Comparison of ENCODE assay signal across 12 cellular contexts in genomic region chr2:74566423-74567085, GRCh38. TPM values are rescaled to one million over a fixed set of nuclear protein-coding genes. Genes with fewer than 3 reads are reported as not detected.
DNase-seq lines count a peak whose midpoint lies in the region; TF ChIP-seq lines count a peak whose summit lies in the region.
"Had no signal": no experiment of that assay in that cellular context is flagged by ENCODE, and none has a peak within 500 bp of the region (broad histone marks: within the 10 kb centered on the region; RNA-seq: fewer than 3 reads in every experiment).

No MANE protein-coding gene starts in this region.

- H3K4ac ChIP-seq in neuronal stem cell (ENCODE audit: low read length), result no peak overlapping the region

- H4K91ac ChIP-seq in neuronal stem cell (ENCODE audit: low read depth, low read length, poor library complexity), result no peak overlapping the region

- H3K27ac ChIP-seq in neuronal stem cell (replicated peaks; ENCODE audit: low read length), result no peak overlapping the region
- H3K27ac ChIP-seq: ascending aorta had no signal

- no peak overlapping the region for H2BK15ac ChIP-seq in neuronal stem cell (ENCODE audit: low read length)

- H3K4me1 ChIP-seq in neuronal stem cell (ENCODE audit: control insufficient read depth in 2 of 2, insufficient read depth in 1 of 2, low read depth in 1 of 2, low read length in 2 of 2), result no peaks in the 10 kb centered on the region

- DNase-seq in T-helper 2 cell treated with Interferon-gamma antibody and Interleukin-4, amounts not matched to agents 5 μg/mL and 100 μg/mL, for 36 hours (ENCODE audit: low spot score), result no peak
- DNase-seq in T-helper 2 cell (no peak), LHCN-M2 (ENCODE audit: low read depth) (peak; percentile 85), astrocyte of the spinal cord (ENCODE audit: low read depth, low spot score) (peak; percentile 95), retinal pigment epithelial cell (ENCODE audit: low read depth) (peak; percentile 79), neuronal stem cell (ENCODE audit: low spot score) (no peak), RKO (ENCODE audit: low spot score) (no peak)
- no peak for DNase-seq in stimulated activated CD4-positive, alpha-beta T cell treated with anti-CD3 and anti-CD28 coated beads, Interleukin-15, amount 100 ng/mL, for 24 hours
- DNase-seq: C1 segment of cervical spinal cord, NCI-H146 had no signal

- peaks cover 0 to 68% (median 7%) of the 10 kb centered on the region in 3 experiments for H3K27me3 ChIP-seq in neuronal stem cell (ENCODE audit: control insufficient read depth in 3 of 3, insufficient read depth in 3 of 3, low read depth in 1 of 3, low read length in 3 of 3)
- H3K27me3 ChIP-seq: ascending aorta had no signal

- no peaks in the 10 kb centered on the region for H3K36me3 ChIP-seq in neuronal stem cell (replicated peaks in 1 of 2; ENCODE audit: control insufficient read depth in 2 of 2, insufficient read depth in 2 of 2, low read length in 2 of 2)
- H3K36me3 ChIP-seq: ascending aorta had no signal

- no peaks in the 10 kb centered on the region for H3K9me3 Mint-ChIP-seq in T-helper 2 cell treated with Interferon-gamma antibody and Interleukin-4, amounts not matched to agents 5 μg/mL and 100 μg/mL, for 36 hours

- H3K4me3 ChIP-seq in astrocyte of the spinal cord (ENCODE audit: low read depth, low read length), result no peak overlapping the region
- no peak overlapping the region for H3K4me3 ChIP-seq in retinal pigment epithelial cell (ENCODE audit: low read length)
- H3K4me3 ChIP-seq in neuronal stem cell (ENCODE audit: low read length in 2 of 2), result no peak overlapping the region
- H3K4me3 ChIP-seq: ascending aorta had no signal

- peak overlapping the region; percentile 41 for H3K27ac Mint-ChIP-seq in T-helper 2 cell treated with Interferon-gamma antibody and Interleukin-4, amounts not matched to agents 5 μg/mL and 100 μg/mL, for 36 hours

- in situ Hi-C loops in astrocyte of the spinal cord (cut with HindIII; ENCODE audit: low sequenced_read_pairs), result no loop called here

- no peak overlapping the region for H3K23ac ChIP-seq in neuronal stem cell (ENCODE audit: low read depth, low read length, poor library complexity)

- H3K27me3 Mint-ChIP-seq in T-helper 2 cell treated with Interferon-gamma antibody and Interleukin-4, amounts not matched to agents 5 μg/mL and 100 μg/mL, for 36 hours (ENCODE audit: low read depth), result no peaks in the 10 kb centered on the region

- no peak overlapping the region for H3K18ac ChIP-seq in neuronal stem cell (ENCODE audit: low read length)

- H3K14ac ChIP-seq in neuronal stem cell (ENCODE audit: low read length), result no peak overlapping the region

- peaks cover 39% of the 10 kb centered on the region for H3K4me1 Mint-ChIP-seq in T-helper 2 cell treated with Interferon-gamma antibody and Interleukin-4, amounts not matched to agents 5 μg/mL and 100 μg/mL, for 36 hours (ENCODE audit: low read depth)

- no peak overlapping the region for H2BK5ac ChIP-seq in neuronal stem cell (ENCODE audit: low read length)

- H2AK5ac ChIP-seq in neuronal stem cell (ENCODE audit: low read depth, low read length), result no peak overlapping the region

- no peak overlapping the region for H3K4me3 Mint-ChIP-seq in T-helper 2 cell treated with Interferon-gamma antibody and Interleukin-4, amounts not matched to agents 5 μg/mL and 100 μg/mL, for 36 hours

- H4K8ac ChIP-seq in neuronal stem cell (ENCODE audit: low read depth, low read length), result no peak overlapping the region

- no peak overlapping the region for H3K9ac ChIP-seq in neuronal stem cell (ENCODE audit: low read depth, low read length, poor library complexity)

- WGBS in neuronal stem cell (ENCODE audit: extremely low coverage in 2 of 2, insufficient read length in 2 of 2, insufficient replicate concordance in 1 of 2), 2 donors, result no CpG with 5 or more reads among the region's 5 CpGs

- no peak overlapping the region for H2AFZ ChIP-seq in neuronal stem cell (ENCODE audit: low read length)

- H3K36me3 Mint-ChIP-seq in T-helper 2 cell treated with Interferon-gamma antibody and Interleukin-4, amounts not matched to agents 5 μg/mL and 100 μg/mL, for 36 hours (ENCODE audit: low read depth), result peaks cover 2% of the 10 kb centered on the region

- H3K4me2 ChIP-seq in neuronal stem cell (ENCODE audit: insufficient read depth, low read length, poor library complexity, severe bottlenecking), result no peak overlapping the region

- no peak for TF ChIP-seq CTCF in astrocyte of the spinal cord (IDR thresholded peaks at IDR 0.05; ENCODE audit: low read depth, low read length)
- no peak for TF ChIP-seq CTCF in retinal pigment epithelial cell (conservative IDR thresholded peaks at IDR 0.05; ENCODE audit: low read depth, low read length)

- no peaks in the 10 kb centered on the region for H3K79me1 ChIP-seq in neuronal stem cell (ENCODE audit: low read depth, low read length)

- H3K9me3 ChIP-seq in neuronal stem cell (replicated peaks in 1 of 2; ENCODE audit: control insufficient read depth in 2 of 2, insufficient read depth in 1 of 2, low read depth in 1 of 2, low read length in 2 of 2), result no peaks in the 10 kb centered on the region
- H3K9me3 ChIP-seq: ascending aorta had no signal

- H2BK12ac ChIP-seq in neuronal stem cell (ENCODE audit: low read length), result no peak overlapping the region

- no peak overlapping the region for H2BK120ac ChIP-seq in neuronal stem cell (ENCODE audit: low read depth, low read length)

RNA-seq across cellular contexts. Expression of gene DOK1, which starts 12.0 kb away (rescaled TPM):
- 25.1 and 33.5 TPM in 2 replicates for total RNA-seq in LHCN-M2 (2014; rRNA removed)
- polyA plus RNA-seq in LHCN-M2 (2012), result 34.5 TPM
- 11.5 TPM for polyA plus RNA-seq in neuronal stem cell (2013, experiment 1 of 2)
- polyA plus RNA-seq in neuronal stem cell (2013, experiment 2 of 2), result 11.2 TPM

RNA-seq across cellular contexts. Expression of gene LOXL3, which starts 12.8 kb away (rescaled TPM):
- total RNA-seq in LHCN-M2 (2014; rRNA removed), result 9.9 and 11.7 TPM in 2 replicates
- 9.5 TPM for polyA plus RNA-seq in LHCN-M2 (2012)
- polyA plus RNA-seq in neuronal stem cell (2013, experiment 1 of 2), result 16.9 TPM
- 16.9 TPM for polyA plus RNA-seq in neuronal stem cell (2013, experiment 2 of 2)

RNA-seq across cellular contexts. Expression of gene HTRA2, which starts 36.8 kb away (rescaled TPM):
- 40.9 and 43.2 TPM in 2 replicates for total RNA-seq in LHCN-M2 (2014; rRNA removed)
- polyA plus RNA-seq in LHCN-M2 (2012), result 41.4 TPM
- polyA plus RNA-seq in neuronal stem cell (2013, experiment 1 of 2), result 24.3 TPM
- 25.7 TPM for polyA plus RNA-seq in neuronal stem cell (2013, experiment 2 of 2)

RNA-seq across cellular contexts. Expression of gene AUP1, which starts 37.0 kb away (rescaled TPM):
- 140 TPM in 2 replicates for total RNA-seq in LHCN-M2 (2014; rRNA removed)
- polyA plus RNA-seq in LHCN-M2 (2012), result 84.0 TPM
- 65.9 TPM for polyA plus RNA-seq in neuronal stem cell (2013, experiment 1 of 2)
- polyA plus RNA-seq in neuronal stem cell (2013, experiment 2 of 2), result 64.5 TPM

RNA-seq across cellular contexts. Expression of gene DQX1, which starts 40.5 kb away (rescaled TPM):
- not detected in 2 replicates for total RNA-seq in LHCN-M2 (2014; rRNA removed)
- polyA plus RNA-seq in LHCN-M2 (2012), result not detected
- 0.17 TPM for polyA plus RNA-seq in neuronal stem cell (2013, experiment 1 of 2)
- polyA plus RNA-seq in neuronal stem cell (2013, experiment 2 of 2), result 0.18 TPM
- total RNA-seq: ascending aorta, pulmonary artery endothelial cell had no signal

Comparison
In these comparisons a context has a peak if more than half of its experiments do, and no peak if none do; other contexts are left out.
1. DNase-seq: peak in LHCN-M2 (single experiment), astrocyte of the spinal cord (single experiment) and retinal pigment epithelial cell (single experiment); none in T-helper 2 cell treated with Interferon-gamma antibody and Interleukin-4, amounts not matched to agents 5 μg/mL and 100 μg/mL, for 36 hours (single experiment), T-helper 2 cell (0 of 5), neuronal stem cell (single experiment), stimulated activated CD4-positive, alpha-beta T cell treated with anti-CD3 and anti-CD28 coated beads, Interleukin-15, amount 100 ng/mL, for 24 hours (single experiment) and RKO (single experiment).